ENCODE assay signal across 8 cellular contexts in the genomic region with DNA sequence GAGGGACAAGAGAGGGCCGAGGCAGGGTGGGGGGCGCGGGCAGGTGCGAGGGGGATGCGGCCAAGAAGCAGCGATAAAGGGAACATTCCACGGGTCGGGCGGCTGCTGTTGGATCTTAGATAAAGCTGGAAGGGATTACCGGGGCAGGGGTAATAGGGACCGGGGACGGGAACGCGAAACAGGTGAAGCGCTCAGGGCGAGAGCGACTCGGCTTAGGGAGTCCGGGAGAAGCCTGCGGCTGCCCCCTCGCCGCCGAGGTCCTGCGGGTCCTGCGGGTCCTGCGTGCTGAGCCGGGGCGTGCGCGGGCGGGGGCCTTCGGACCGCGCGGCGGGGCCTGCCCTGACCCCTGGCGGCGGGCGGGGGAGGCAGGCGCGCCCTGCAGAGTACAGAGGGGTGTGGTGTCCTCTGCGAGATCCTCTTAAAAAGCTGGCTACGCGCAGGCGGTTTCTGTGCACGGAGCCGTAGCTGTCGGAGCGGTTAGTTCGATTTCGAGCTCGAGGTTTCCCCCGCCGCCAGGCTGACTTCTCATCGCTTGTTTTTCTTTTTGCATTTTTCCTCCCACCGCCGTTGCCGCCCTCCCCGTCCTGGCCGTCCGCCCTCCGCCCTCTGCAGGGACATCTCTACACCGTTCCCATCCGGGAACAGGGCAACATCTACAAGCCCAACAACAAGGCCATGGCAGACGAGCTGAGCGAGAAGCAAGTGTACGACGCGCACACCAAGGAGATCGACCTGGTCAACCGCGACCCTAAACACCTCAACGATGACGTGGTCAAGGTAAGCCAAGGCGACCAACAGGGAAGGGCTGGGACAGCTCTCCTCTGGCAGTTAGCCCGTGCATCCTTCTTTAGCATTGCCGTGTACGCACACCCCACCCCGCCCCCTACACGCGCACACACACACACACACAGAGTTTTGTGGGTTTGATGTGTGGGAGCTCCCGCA. TPM values are rescaled to one million over a fixed set of nuclear protein-coding genes. Genes with fewer than 3 reads are reported as not detected.
A peak's percentile ranks its signal among the peaks of the same experiment; 100 is the strongest.
DNase-seq lines count a peak whose midpoint lies in the region; ATAC-seq lines count a peak whose summit lies in the region.

No MANE protein-coding gene starts in this region.

- H3K9me3 Mint-ChIP-seq in dendritic cell treated with granulocyte-macrophage colony-stimulating factor and Interleukin-4, amounts not matched to agents 40 ng/mL and 50 ng/mL, for 4 days = no peaks in the 10 kb centered on the region

- H3K27ac Mint-ChIP-seq in dendritic cell treated with granulocyte-macrophage colony-stimulating factor and Interleukin-4, amounts not matched to agents 40 ng/mL and 50 ng/mL, for 4 days = no peak overlapping the region

- DNase-seq in NCI-H524 (lab: John Stamatoyannopoulos, UW) = peak; percentile 33 to 66
- DNase-seq in NCI-H524 treated with DMSO at 0.1 percent for 48 hours (lab: John Stamatoyannopoulos, UW) = no peak
- peak; percentile 68 to 76 (median 69) for DNase-seq in NCI-H1417 (lab: John Stamatoyannopoulos, UW)
- peak; percentile 24 for DNase-seq in activated CD4-positive, alpha-beta T cell treated with anti-CD3 and anti-CD28 coated beads for 1 hour
- peak; percentile 78 for DNase-seq in left lobe of liver (ENCODE audit: low spot score)
- DNase-seq in stimulated activated CD4-positive, alpha-beta T cell treated with anti-CD3 and anti-CD28 coated beads, Interleukin-2, amount 100 ng/mL, for 48 hours = peak; percentile 42 to 50

- ATAC-seq in HG02623 (IDR thresholded peaks at IDR 0.05; ENCODE audit: unreplicated experiment) (peak; percentile 91), left lobe of liver (peak; percentile 91)

- intact Hi-C loops in dendritic cell treated with granulocyte-macrophage colony-stimulating factor and Interleukin-4, amounts not matched to agents 40 ng/mL and 50 ng/mL, for 4 days (cut with micrococcal nuclease) = loop anchor here (2.0 to 10.0 kb wide), 2 partner anchors 267 to 351 kb away; no protein-coding TSS in a partner anchor

- peaks cover 31% of the 10 kb centered on the region for H3K4me1 Mint-ChIP-seq in dendritic cell treated with granulocyte-macrophage colony-stimulating factor and Interleukin-4, amounts not matched to agents 40 ng/mL and 50 ng/mL, for 4 days (ENCODE audit: low read depth)

- no peaks in the 10 kb centered on the region for H3K36me3 Mint-ChIP-seq in dendritic cell treated with granulocyte-macrophage colony-stimulating factor and Interleukin-4, amounts not matched to agents 40 ng/mL and 50 ng/mL, for 4 days (ENCODE audit: low read depth)

- H3K27me3 Mint-ChIP-seq in dendritic cell treated with granulocyte-macrophage colony-stimulating factor and Interleukin-4, amounts not matched to agents 40 ng/mL and 50 ng/mL, for 4 days = peaks cover 57% of the 10 kb centered on the region

- H3K4me3 Mint-ChIP-seq in dendritic cell treated with granulocyte-macrophage colony-stimulating factor and Interleukin-4, amounts not matched to agents 40 ng/mL and 50 ng/mL, for 4 days = peak overlapping the region; percentile 86

RNA-seq across cellular contexts. Expression of a gene that starts 1.3 kb away (rescaled TPM):
- total RNA-seq in left lobe of liver = 9.3 TPM

RNA-seq across cellular contexts. Expression of a gene that starts 26.6 kb away (rescaled TPM):
- total RNA-seq in left lobe of liver = 28.4 TPM
